In the genomic region with DNA sequence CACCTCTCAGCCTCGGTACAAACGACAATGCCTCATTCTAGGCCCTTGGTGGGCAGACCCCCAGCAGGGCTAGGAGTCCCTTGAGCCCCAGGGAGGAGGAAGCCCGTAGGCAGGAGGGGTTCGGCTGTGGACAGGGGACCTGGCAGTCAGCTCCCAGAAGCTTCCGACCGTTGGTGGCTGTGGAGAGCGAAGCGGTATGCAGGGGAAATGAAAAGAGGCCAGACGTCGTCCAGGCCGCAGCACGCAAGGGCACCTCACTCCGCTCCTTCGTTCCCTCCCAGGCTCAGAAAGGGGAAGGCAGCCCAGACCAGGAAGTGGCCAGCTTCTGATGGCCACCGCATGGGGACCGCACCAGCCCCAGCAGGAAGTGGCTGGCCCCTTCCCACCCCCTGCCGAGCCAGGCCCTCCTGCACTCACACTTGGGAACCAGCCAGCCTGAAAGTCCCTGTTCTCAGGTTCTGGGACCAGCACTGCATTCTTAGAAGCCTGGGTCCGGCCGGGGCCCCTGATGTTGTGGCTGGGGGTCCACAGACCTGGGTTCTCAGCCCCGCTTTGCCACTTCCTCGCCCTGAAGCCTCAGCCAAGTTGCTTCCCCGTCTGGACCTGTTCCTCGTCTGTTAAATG, we compare ENCODE assay signal across 9 cellular contexts.
DNase-seq lines count a peak whose midpoint lies in the region; ATAC-seq and TF ChIP-seq lines count a peak whose summit lies in the region.
"Had no signal": no experiment of that assay in that cellular context is flagged by ENCODE, and none has a peak within 500 bp of the region (broad histone marks: within the 10 kb centered on the region; RNA-seq: fewer than 3 reads in every experiment).

No MANE protein-coding gene starts in this region.

- H3K9me3 ChIP-seq in naive thymus-derived CD4-positive, alpha-beta T cell (ENCODE audit: control insufficient read depth in 2 of 3, low read length in 3 of 3): no peaks in the 10 kb centered on the region
- no peaks in the 10 kb centered on the region for H3K9me3 ChIP-seq in smooth muscle cell (replicated peaks; ENCODE audit: low read depth)

- peak overlapping the region; percentile 52 to 96 (median 63) for H3K27ac Mint-ChIP-seq in IgD-negative memory B cell
- peak overlapping the region in 6 of 9 donors; percentile 15 to 92 (median 84) for H3K27ac Mint-ChIP-seq in naive thymus-derived CD4-positive, alpha-beta T cell

- TF ChIP-seq CTCF in smooth muscle cell (IDR thresholded peaks at IDR 0.05; ENCODE audit: borderline replicate concordance, insufficient read depth, poor library complexity, severe bottlenecking): no peak

- peak overlapping the region; percentile 77 for H3K27ac ChIP-seq in naive thymus-derived CD4-positive, alpha-beta T cell (ENCODE audit: low read depth, low read length)
- no peak overlapping the region for H3K27ac ChIP-seq in smooth muscle cell (ENCODE audit: low read depth)

- H3K9me3 Mint-ChIP-seq in IgD-negative memory B cell: no peaks in the 10 kb centered on the region
- H3K9me3 Mint-ChIP-seq in naive thymus-derived CD4-positive, alpha-beta T cell: peaks cover 0 to 4% (median 0%) of the 10 kb centered on the region in 11 donors

- no peak overlapping the region for H3K4me3 ChIP-seq in naive thymus-derived CD4-positive, alpha-beta T cell (ENCODE audit: low read length)
- no peak overlapping the region for H3K4me3 ChIP-seq in smooth muscle cell

- ATAC-seq in naive thymus-derived CD4-positive, alpha-beta T cell: peak; percentile 59

- peaks cover 46 to 61% (median 56%) of the 10 kb centered on the region in 3 donors for H3K4me1 Mint-ChIP-seq in IgD-negative memory B cell
- peaks cover 56 to 77% (median 68%) of the 10 kb centered on the region in 7 donors for H3K4me1 Mint-ChIP-seq in naive thymus-derived CD4-positive, alpha-beta T cell

- no peak overlapping the region for H2AFZ ChIP-seq in smooth muscle cell (ENCODE audit: low read depth)

- 83% methylated on average over 23 of the region's 23 CpGs for WGBS in smooth muscle cell (ENCODE audit: low lambda C conversion rate)

- POLR2A ChIA-PET in naive thymus-derived CD4-positive, alpha-beta T cell (lab: Charles Lee): interaction anchor here (1.6 to 8.2 kb wide), 5 partner anchors 9 to 104 kb away, joined by 8 to 68 read pairs (median 10); a partner anchor contains a TSS

- H3K27me3 Mint-ChIP-seq in IgD-negative memory B cell: no peaks in the 10 kb centered on the region
- H3K27me3 Mint-ChIP-seq in naive thymus-derived CD4-positive, alpha-beta T cell: no peaks in the 10 kb centered on the region

- H3K4me2 ChIP-seq in smooth muscle cell: no peak overlapping the region

- no peaks in the 10 kb centered on the region for H3K79me2 ChIP-seq in smooth muscle cell (ENCODE audit: low read depth)

- peaks cover 70 to 90% of the 10 kb centered on the region in 2 donors for H3K4me1 ChIP-seq in naive thymus-derived CD4-positive, alpha-beta T cell (ENCODE audit: control insufficient read depth in 2 of 2, insufficient read depth in 2 of 2, low read length in 2 of 2)
- no peaks in the 10 kb centered on the region for H3K4me1 ChIP-seq in smooth muscle cell (ENCODE audit: low read depth)

- H3K9ac ChIP-seq in smooth muscle cell (ENCODE audit: low read depth): no peak overlapping the region

- H3F3A ChIP-seq in smooth muscle cell (ENCODE audit: low read depth): no peaks in the 10 kb centered on the region

- DNase-seq in CMK (ENCODE audit: low read depth): peak; percentile 98
- DNase-seq in anterior cingulate cortex (lab: John Stamatoyannopoulos, UW): peak in 31 of 58 donors; percentile 5 to 46 (median 26)
- DNase-seq in naive thymus-derived CD4-positive, alpha-beta T cell: no peak
- DNase-seq in COR-L47 (lab: John Stamatoyannopoulos, UW): no peak
- DNase-seq in NCI-H345 treated with DMSO at 0.1 percent for 48 hours (lab: John Stamatoyannopoulos, UW; ENCODE audit: unreplicated experiment): no peak
- DNase-seq in cortex of kidney (lab: John Stamatoyannopoulos, UW): no peak
- DNase-seq in smooth muscle cell (lab: John Stamatoyannopoulos, UW; ENCODE audit: unreplicated experiment): no peak
- DNase-seq: stimulated activated CD4-positive, alpha-beta T cell treated with anti-CD3 and anti-CD28 coated beads, Interleukin-12 subunit alpha, Interleukin-12 subunit beta, amount 100 ng/mL, for 4 hours had no signal

- CTCF ChIA-PET in naive thymus-derived CD4-positive, alpha-beta T cell (lab: Charles Lee): interaction anchor here (0.6 to 7.8 kb wide), 7 partner anchors 10 to 315 kb away, joined by 3 to 135 read pairs (median 3); a partner anchor contains a TSS

- H4K20me1 ChIP-seq in smooth muscle cell (ENCODE audit: low read depth): no peaks in the 10 kb centered on the region

- intact Hi-C loops in naive thymus-derived CD4-positive, alpha-beta T cell (cut with micrococcal nuclease): no loop called here

- H3K36me3 Mint-ChIP-seq in IgD-negative memory B cell: no peaks in the 10 kb centered on the region
- peaks cover 0 to 2% (median 0%) of the 10 kb centered on the region in 5 donors for H3K36me3 Mint-ChIP-seq in naive thymus-derived CD4-positive, alpha-beta T cell

- H3K27me3 ChIP-seq in naive thymus-derived CD4-positive, alpha-beta T cell (ENCODE audit: control insufficient read depth in 2 of 2, insufficient read depth in 2 of 2, low read length in 2 of 2): no peaks in the 10 kb centered on the region
- H3K27me3 ChIP-seq in smooth muscle cell (ENCODE audit: low read depth): no peaks in the 10 kb centered on the region

- no peaks in the 10 kb centered on the region for H3K36me3 ChIP-seq in naive thymus-derived CD4-positive, alpha-beta T cell (ENCODE audit: control insufficient read depth in 2 of 3, insufficient read depth in 3 of 3, low read length in 3 of 3)
- no peaks in the 10 kb centered on the region for H3K36me3 ChIP-seq in smooth muscle cell (ENCODE audit: low read depth)

- peak overlapping the region in 3 of 4 donors; percentile 16 to 86 (median 80) for H3K4me3 Mint-ChIP-seq in IgD-negative memory B cell
- peak overlapping the region in 4 of 10 donors; percentile 6 to 75 (median 17) for H3K4me3 Mint-ChIP-seq in naive thymus-derived CD4-positive, alpha-beta T cell

Comparison
In these comparisons a context has a peak if more than half of its experiments do, and no peak if none do; other contexts are left out.
1. DNase-seq: peak in CMK (single experiment) and anterior cingulate cortex (31 of 58); none in naive thymus-derived CD4-positive, alpha-beta T cell (0 of 9), COR-L47 (single experiment), NCI-H345 treated with DMSO at 0.1 percent for 48 hours (single experiment), cortex of kidney (single experiment) and smooth muscle cell (single experiment).